ENCODE assay signal across 17 cellular contexts in genomic region chr4:118985170-118986000, GRCh38.
A peak's percentile ranks its signal among the peaks of the same experiment; 100 is the strongest.
DNase-seq lines count a peak whose midpoint lies in the region; ATAC-seq and TF ChIP-seq lines count a peak whose summit lies in the region.
"Had no signal": no experiment of that assay in that cellular context is flagged by ENCODE, and none has a peak within 500 bp of the region (broad histone marks: within the 10 kb centered on the region; RNA-seq: fewer than 3 reads in every experiment).

No MANE protein-coding gene starts in this region.

- H3K27ac ChIP-seq in ascending aorta (peak overlapping the region; percentile 95 to 96), heart right ventricle (peak overlapping the region in 8 of 10 donors; percentile 27 to 78 (median 54)), psoas muscle (peak overlapping the region; percentile 95), tibial artery (peak overlapping the region; percentile 86)
- H3K27ac ChIP-seq: KMS-11 had no signal

- TF ChIP-seq CTCF in ascending aorta (IDR thresholded peaks at IDR 0.05): no peak
- TF ChIP-seq CTCF in heart right ventricle (IDR thresholded peaks at IDR 0.05): no peak
- no peak for TF ChIP-seq CTCF in psoas muscle (IDR thresholded peaks at IDR 0.05)
- no peak for TF ChIP-seq CTCF in tibial artery (IDR thresholded peaks at IDR 0.05)

- H3K27me3 ChIP-seq in ascending aorta (no peaks in the 10 kb centered on the region), heart right ventricle (no peaks in the 10 kb centered on the region), psoas muscle (ENCODE audit: insufficient read depth in 3 of 3, low read length in 2 of 3) (no peaks in the 10 kb centered on the region), tibial artery (no peaks in the 10 kb centered on the region)

- H3K4me1 ChIP-seq in ascending aorta (peaks cover 33 to 78% of the 10 kb centered on the region in 2 donors), heart right ventricle (peaks cover 23 to 97% (median 70%) of the 10 kb centered on the region in 9 donors), psoas muscle (peaks cover 88% of the 10 kb centered on the region), tibial artery (peaks cover 0 to 100% (median 62%) of the 10 kb centered on the region in 4 donors)

- peaks cover 0 to under 1% of the 10 kb centered on the region in 2 donors for H3K36me3 ChIP-seq in ascending aorta
- no peaks in the 10 kb centered on the region for H3K36me3 ChIP-seq in heart right ventricle
- H3K36me3 ChIP-seq in psoas muscle (ENCODE audit: insufficient read depth in 1 of 2, low read depth in 1 of 2): no peaks in the 10 kb centered on the region
- no peaks in the 10 kb centered on the region for H3K36me3 ChIP-seq in tibial artery

- no peaks in the 10 kb centered on the region for H3K9me3 ChIP-seq in ascending aorta
- H3K9me3 ChIP-seq in heart right ventricle: no peaks in the 10 kb centered on the region
- no peaks in the 10 kb centered on the region for H3K9me3 ChIP-seq in psoas muscle
- no peaks in the 10 kb centered on the region for H3K9me3 ChIP-seq in tibial artery

- intact Hi-C loops in ascending aorta (cut with DNase I) (loop anchor here (5.0 to 10.0 kb wide), 2 partner anchors 42 to 509 kb away; no protein-coding TSS in a partner anchor), heart right ventricle (cut with DNase I) (loop anchor here in 5 of 10 donors (5.0 to 10.0 kb wide), 8 partner anchors 47 to 299 kb away; partner anchors contain the start of genes MYOZ2 (in 1 of the 5) and USP53 (in 1 of the 5)), psoas muscle (cut with DNase I) (loop anchor here in 1 of 2 donors (10.0 kb wide), 3 partner anchors 159 to 469 kb away; partner anchors contain the start of gene USP53), tibial artery (cut with DNase I; ENCODE audit: low total_unique reads) (loop anchor here (5.0 to 10.0 kb wide), 2 partner anchors 749 to 1067 kb away; no protein-coding TSS in a partner anchor)

- no peak overlapping the region for H3K4me3 ChIP-seq in ascending aorta
- no peak overlapping the region for H3K4me3 ChIP-seq in heart right ventricle
- H3K4me3 ChIP-seq in psoas muscle: peak overlapping the region; percentile 57
- H3K4me3 ChIP-seq in tibial artery: no peak overlapping the region
- H3K4me3 ChIP-seq: GM23338 had no signal

- ATAC-seq in heart right ventricle: peak in 3 of 8 donors; percentile 5 to 39 (median 8)
- peak; percentile 57 to 70 (median 64) for ATAC-seq in psoas muscle
- ATAC-seq in activated CD4-positive, CD25-positive, alpha-beta regulatory T cell treated with anti-CD3 and anti-CD28 coated beads, Interleukin-2, amount 50 U/mL, for 24 hours: no peak
- no peak for ATAC-seq in HG02759 (IDR thresholded peaks at IDR 0.05; ENCODE audit: unreplicated experiment)
- no peak for ATAC-seq in HG02938 (IDR thresholded peaks at IDR 0.05; ENCODE audit: unreplicated experiment)
- no peak for ATAC-seq in HG02642 (IDR thresholded peaks at IDR 0.05; ENCODE audit: poor library complexity, unreplicated experiment)
- ATAC-seq: GM23338, HCT116, PC-3 had no signal

- 71 to 75% methylated on average over 5 of the region's 5 CpGs for WGBS in heart right ventricle, 2 donors
- 31 to 53% (median 34%) methylated on average over 5 of the region's 5 CpGs for WGBS in psoas muscle, 3 donors

- DNase-seq in ascending aorta (ENCODE audit: low spot score in 2 of 2) (no peak), heart right ventricle (no peak), psoas muscle (peak in 1 of 2 donors; percentile 72), tibial artery (no peak)
- DNase-seq: CD4-positive, CD25-positive, alpha-beta regulatory T cell; DMS53; NCI-H146; NCI-H510A treated with DMSO at 0.1 percent for 48 hours; NCI-H82; PC-3 had no signal

Comparison
In these comparisons a context has a peak if more than half of its experiments do, and no peak if none do; other contexts are left out.
1. ATAC-seq: peak in psoas muscle (4 of 4); none in activated CD4-positive, CD25-positive, alpha-beta regulatory T cell treated with anti-CD3 and anti-CD28 coated beads, Interleukin-2, amount 50 U/mL, for 24 hours (0 of 2), HG02759 (single experiment), HG02938 (single experiment) and HG02642 (single experiment).
2. Peak in every context shown above with its lines, with median percentiles within 50 percentile points of each other: H3K27ac ChIP-seq.